9 cellular contexts compared by ENCODE assay signal in the genomic region with DNA sequence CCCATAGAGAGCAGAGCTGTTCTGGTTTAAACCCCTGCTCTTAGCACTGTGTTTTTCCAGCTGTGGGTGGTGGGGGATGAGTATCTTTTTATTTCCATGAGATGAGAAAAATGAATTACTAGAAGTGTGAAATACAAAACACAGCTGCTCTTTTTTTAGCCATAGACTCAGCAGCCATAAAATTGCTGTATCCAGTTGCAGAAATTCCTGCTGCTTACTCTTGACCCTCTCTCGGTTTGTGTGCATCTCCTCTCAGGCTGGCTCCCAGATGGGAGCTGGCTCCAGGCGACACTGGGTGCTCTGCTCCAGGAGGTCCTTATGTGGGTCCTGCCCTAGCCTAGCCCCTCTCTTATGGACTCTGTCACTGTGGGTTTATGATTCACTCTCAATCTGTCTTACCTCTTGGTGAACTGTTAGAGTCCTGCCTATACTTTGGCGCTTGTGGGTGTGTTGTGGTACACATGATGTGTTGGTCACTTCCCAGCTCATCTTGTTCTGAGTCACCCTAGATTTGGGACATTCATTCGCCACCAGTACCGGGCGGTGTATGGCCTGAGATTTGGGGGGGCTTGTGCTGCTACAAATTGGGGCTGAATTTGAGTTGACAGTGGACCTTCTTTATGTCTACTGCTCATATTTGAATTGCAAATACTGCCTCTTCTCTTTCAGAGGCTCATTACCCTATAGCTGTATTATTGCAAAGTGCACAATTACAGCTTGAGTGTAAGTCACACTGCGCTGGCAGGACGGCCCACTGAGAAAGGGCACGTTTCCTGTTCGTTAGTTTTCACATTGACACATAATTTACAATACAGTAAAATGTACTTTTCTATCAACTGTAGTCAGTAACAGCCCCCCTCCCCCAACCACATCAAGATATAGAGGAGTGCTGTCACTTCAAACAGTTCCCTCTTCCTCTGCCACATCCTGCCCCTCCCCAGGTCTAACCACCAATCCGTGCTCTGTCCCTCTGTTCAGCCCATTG. TPM values are rescaled to one million over a fixed set of nuclear protein-coding genes. Genes with fewer than 3 reads are reported as not detected.
DNase-seq lines count a peak whose midpoint lies in the region; ATAC-seq and TF ChIP-seq lines count a peak whose summit lies in the region.
"Had no signal": no experiment of that assay in that cellular context is flagged by ENCODE, and none has a peak within 500 bp of the region (broad histone marks: within the 10 kb centered on the region; RNA-seq: fewer than 3 reads in every experiment).

No MANE protein-coding gene starts in this region.

- no peaks in the 10 kb centered on the region for H3K27me3 ChIP-seq in HL-60 (ENCODE audit: insufficient read depth, poor library complexity, severe bottlenecking)
- no peaks in the 10 kb centered on the region for H3K27me3 ChIP-seq in neural progenitor cell

- H3K9ac ChIP-seq in neural progenitor cell = no peak overlapping the region
- H3K9ac ChIP-seq: KMS-11 had no signal

- H3K4me1 Mint-ChIP-seq in neural progenitor cell = peaks cover 28% of the 10 kb centered on the region

- H3K9me3 ChIP-seq in neural progenitor cell (ENCODE audit: low read depth) = no peaks in the 10 kb centered on the region

- no peaks in the 10 kb centered on the region for H3K9me3 Mint-ChIP-seq in neural progenitor cell

- peaks cover 1% of the 10 kb centered on the region for H3K36me3 ChIP-seq in neural progenitor cell

- peak overlapping the region; percentile 73 for H3K27ac ChIP-seq in HL-60 (replicated peaks)
- H3K27ac ChIP-seq in neural progenitor cell = no peak overlapping the region
- H3K27ac ChIP-seq: KMS-11 had no signal

- H3K27me3 Mint-ChIP-seq in neural progenitor cell (ENCODE audit: insufficient read depth, low read depth) = no peaks in the 10 kb centered on the region

- H2AFZ ChIP-seq in neural progenitor cell (replicated peaks) = no peak overlapping the region

- peaks cover 5% of the 10 kb centered on the region for H3K36me3 Mint-ChIP-seq in neural progenitor cell

- H3K4me3 ChIP-seq in HL-60 (replicated peaks; ENCODE audit: insufficient read depth, low read length) (no peak overlapping the region), neural progenitor cell (no peak overlapping the region)

- no peaks in the 10 kb centered on the region for H3K79me2 ChIP-seq in neural progenitor cell (ENCODE audit: low read depth)

- no peaks in the 10 kb centered on the region for H3F3A ChIP-seq in neural progenitor cell (ENCODE audit: low read depth)

- no peak overlapping the region for H3K4me3 Mint-ChIP-seq in neural progenitor cell

- DNase-seq in HL-60 (ENCODE audit: low read depth in 1 of 2, low spot score in 1 of 2) = peak; percentile 42 to 86
- DNase-seq in activated CD4-positive, alpha-beta T cell treated with anti-CD3 and anti-CD28 coated beads, Interleukin-2, amount 50 U/mL, for 1 hour = peak; percentile 59
- peak; percentile 58 to 64 for DNase-seq in stimulated activated CD4-positive, alpha-beta T cell treated with anti-CD3 and anti-CD28 coated beads, Interleukin-2, amount 100 ng/mL, for 24 hours
- DNase-seq in anterior cingulate cortex (lab: John Stamatoyannopoulos, UW) = no peak
- DNase-seq in DMS153 treated with DMSO at 0.1 percent for 48 hours (lab: John Stamatoyannopoulos, UW; ENCODE audit: unreplicated experiment) = no peak
- no peak for DNase-seq in neural progenitor cell (ENCODE audit: low spot score)

- no peak overlapping the region for H3K27ac Mint-ChIP-seq in neural progenitor cell

- TF ChIP-seq CTCF in HL-60 (IDR thresholded peaks at IDR 0.05; ENCODE audit: insufficient read depth, low read length) (no peak), neural progenitor cell (IDR thresholded peaks at IDR 0.05) (no peak)

- H4K20me1 ChIP-seq in neural progenitor cell (ENCODE audit: low read depth) = peaks cover 15% of the 10 kb centered on the region

- ATAC-seq in GM18873 (IDR thresholded peaks at IDR 0.05; ENCODE audit: low FRiP score, unreplicated experiment) (peak; percentile 44), esophagus mucosa (peak; percentile 53)

- H3K4me1 ChIP-seq in neural progenitor cell = peaks cover 13% of the 10 kb centered on the region

- H3K4me2 ChIP-seq in neural progenitor cell = no peak overlapping the region
- H3K4me2 ChIP-seq: KMS-11 had no signal

RNA-seq across cellular contexts. Expression of gene MSANTD1, which starts 46.9 kb away (rescaled TPM):
- 0.28 TPM for total RNA-seq in esophagus mucosa
- total RNA-seq in neural progenitor cell (ENCODE audit: low replicate concordance) = 0.17 and 0.25 TPM in 2 replicates

Comparison
In these comparisons a context has a peak if more than half of its experiments do, and no peak if none do; other contexts are left out.
1. DNase-seq: peak in HL-60 (2 of 2), activated CD4-positive, alpha-beta T cell treated with anti-CD3 and anti-CD28 coated beads, Interleukin-2, amount 50 U/mL, for 1 hour (single experiment) and stimulated activated CD4-positive, alpha-beta T cell treated with anti-CD3 and anti-CD28 coated beads, Interleukin-2, amount 100 ng/mL, for 24 hours (2 of 2); none in anterior cingulate cortex (0 of 58), DMS153 treated with DMSO at 0.1 percent for 48 hours (single experiment) and neural progenitor cell (single experiment).